12 cellular contexts compared by ENCODE assay signal in the genomic region with DNA sequence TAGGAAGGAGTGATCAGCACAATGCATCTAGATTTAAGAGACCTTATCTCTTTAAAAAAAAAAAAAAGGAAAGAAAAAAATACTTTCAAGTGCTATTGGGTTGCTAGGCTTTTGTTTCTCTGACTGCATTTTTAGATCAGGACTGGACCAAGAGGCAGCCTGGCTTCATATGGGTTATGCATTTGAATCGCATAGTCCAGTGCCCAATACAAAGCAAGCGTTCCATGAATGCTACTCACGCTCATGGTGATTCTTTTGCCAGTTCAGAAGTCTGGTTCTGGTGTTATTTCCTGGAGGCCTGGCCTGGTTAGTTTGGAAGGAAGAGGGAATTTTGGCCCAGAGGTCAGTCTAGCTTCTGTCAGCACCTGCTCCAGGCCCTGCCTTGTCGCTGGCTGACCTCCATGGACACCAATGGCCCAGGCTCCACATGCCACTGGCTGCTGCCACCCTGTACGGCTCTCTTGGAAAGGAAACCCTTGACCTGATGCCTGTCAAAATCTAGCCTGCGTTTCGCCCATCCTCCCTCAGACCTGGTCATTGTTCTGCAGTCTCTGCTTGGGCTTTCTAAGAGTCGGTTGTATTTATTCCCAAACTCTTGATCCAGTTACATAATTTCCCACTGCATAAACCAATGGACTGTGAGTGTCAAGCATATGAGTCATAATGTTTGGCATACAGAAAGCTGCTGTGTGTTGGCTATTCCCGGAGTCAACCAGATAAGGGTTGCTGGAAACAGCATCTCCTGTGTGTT.
DNase-seq lines count a peak whose midpoint lies in the region; ATAC-seq and TF ChIP-seq lines count a peak whose summit lies in the region.
"Had no signal": no experiment of that assay in that cellular context is flagged by ENCODE, and none has a peak within 500 bp of the region (broad histone marks: within the 10 kb centered on the region; RNA-seq: fewer than 3 reads in every experiment).

No MANE protein-coding gene starts in this region.

- H3K9me3 Mint-ChIP-seq in stimulated activated memory B cell treated with anti-CD40 and anti-IgM and Interleukin-4, amounts not matched to agents 10 μg/mL and 1 μg/mL and 100 μg/mL, for 72 hours: no peaks in the 10 kb centered on the region

- no peak overlapping the region for H3K27ac ChIP-seq in left lung
- no peak overlapping the region for H3K27ac ChIP-seq in upper lobe of left lung
- H3K27ac ChIP-seq: SK-N-MC had no signal

- intact Hi-C loops in left lung (cut with DNase I): no loop called here

- peak in 1 of 4 donors; percentile 77 for TF ChIP-seq EP300 in upper lobe of left lung (IDR thresholded peaks at IDR 0.05)

- TF ChIP-seq CTCF in choroid plexus epithelial cell (conservative IDR thresholded peaks at IDR 0.05; ENCODE audit: low read depth, low read length) (no peak), left lung (IDR thresholded peaks at IDR 0.05) (no peak), upper lobe of left lung (IDR thresholded peaks at IDR 0.05) (no peak)

- no peaks in the 10 kb centered on the region for H3K27me3 ChIP-seq in left lung
- no peaks in the 10 kb centered on the region for H3K27me3 ChIP-seq in upper lobe of left lung

- peak; percentile 1 for DNase-seq in HPDE6-E6E7 (ENCODE audit: extremely low spot score)
- DNase-seq in choroid plexus epithelial cell (ENCODE audit: low read depth): peak; percentile 17
- no peak for DNase-seq in left lung
- peak; percentile 18 to 56 for DNase-seq in upper lobe of left lung
- DNase-seq: activated CD4-positive, alpha-beta T cell treated with anti-CD3 and anti-CD28 coated beads, Interleukin-2, amount 50 U/mL, for 4 hours; NCI-H2107; stimulated activated naive B cell treated with anti-CD40 and anti-IgM and Interleukin-4, amounts not matched to agents 10 μg/mL and 1 μg/mL and 100 μg/mL, for 72 hours had no signal

- H3K36me3 Mint-ChIP-seq in stimulated activated memory B cell treated with anti-CD40 and anti-IgM and Interleukin-4, amounts not matched to agents 10 μg/mL and 1 μg/mL and 100 μg/mL, for 72 hours: no peaks in the 10 kb centered on the region
- H3K36me3 Mint-ChIP-seq: stimulated activated naive B cell treated with anti-CD40 and anti-IgM and Interleukin-4, amounts not matched to agents 10 μg/mL and 1 μg/mL and 100 μg/mL, for 72 hours had no signal

- H3K4me1 Mint-ChIP-seq in stimulated activated memory B cell treated with anti-CD40 and anti-IgM and Interleukin-4, amounts not matched to agents 10 μg/mL and 1 μg/mL and 100 μg/mL, for 72 hours: no peaks in the 10 kb centered on the region
- H3K4me1 Mint-ChIP-seq: stimulated activated naive B cell treated with anti-CD40 and anti-IgM and Interleukin-4, amounts not matched to agents 10 μg/mL and 1 μg/mL and 100 μg/mL, for 72 hours had no signal

- H3K27ac Mint-ChIP-seq in stimulated activated memory B cell treated with anti-CD40 and anti-IgM and Interleukin-4, amounts not matched to agents 10 μg/mL and 1 μg/mL and 100 μg/mL, for 72 hours: no peak overlapping the region
- H3K27ac Mint-ChIP-seq: activated naive CD8-positive, alpha-beta T cell; stimulated activated naive B cell treated with anti-CD40 and anti-IgM and Interleukin-4, amounts not matched to agents 10 μg/mL and 1 μg/mL and 100 μg/mL, for 72 hours had no signal

- peaks cover 3 to 7% of the 10 kb centered on the region in 2 donors for H3K4me1 ChIP-seq in left lung
- peaks cover 0 to 11% (median 5%) of the 10 kb centered on the region in 4 donors for H3K4me1 ChIP-seq in upper lobe of left lung

- peaks cover 9% of the 10 kb centered on the region for H3K27me3 Mint-ChIP-seq in stimulated activated memory B cell treated with anti-CD40 and anti-IgM and Interleukin-4, amounts not matched to agents 10 μg/mL and 1 μg/mL and 100 μg/mL, for 72 hours

- H3K4me3 Mint-ChIP-seq in stimulated activated memory B cell treated with anti-CD40 and anti-IgM and Interleukin-4, amounts not matched to agents 10 μg/mL and 1 μg/mL and 100 μg/mL, for 72 hours: no peak overlapping the region
- H3K4me3 Mint-ChIP-seq: activated naive CD8-positive, alpha-beta T cell; stimulated activated naive B cell treated with anti-CD40 and anti-IgM and Interleukin-4, amounts not matched to agents 10 μg/mL and 1 μg/mL and 100 μg/mL, for 72 hours had no signal

- H3K36me3 ChIP-seq in left lung (no peaks in the 10 kb centered on the region), upper lobe of left lung (no peaks in the 10 kb centered on the region)

- H3K4me3 ChIP-seq in choroid plexus epithelial cell (ENCODE audit: low read depth, low read length) (no peak overlapping the region), left lung (no peak overlapping the region), upper lobe of left lung (no peak overlapping the region)
- H3K4me3 ChIP-seq: SK-N-MC had no signal

- H3K9me3 ChIP-seq in left lung (peaks cover 0 to 8% of the 10 kb centered on the region in 2 donors), upper lobe of left lung (peaks cover 0 to 3% (median 0%) of the 10 kb centered on the region in 4 donors)

- 66 to 73% methylated on average over 9 of the region's 9 CpGs for WGBS in upper lobe of left lung, 2 donors

- no peak for TF ChIP-seq POLR2A in upper lobe of left lung (IDR thresholded peaks at IDR 0.05)

- ATAC-seq in left lung (peak; percentile 96), upper lobe of left lung (ENCODE audit: low FRiP score in 2 of 2) (peak; percentile 84 to 88), GM21786 (IDR thresholded peaks at IDR 0.05; ENCODE audit: unreplicated experiment) (no peak), HG03354 (IDR thresholded peaks at IDR 0.05; ENCODE audit: poor library complexity, severe bottlenecking, unreplicated experiment) (no peak)
- ATAC-seq in stimulated activated memory B cell treated with anti-CD40 and anti-IgM and Interleukin-4, amounts not matched to agents 10 μg/mL and 1 μg/mL and 100 μg/mL, for 72 hours: no peak
- ATAC-seq: stimulated activated naive B cell treated with anti-CD40 and anti-IgM and Interleukin-4, amounts not matched to agents 10 μg/mL and 1 μg/mL and 100 μg/mL, for 72 hours had no signal

Comparison
In these comparisons a context has a peak if more than half of its experiments do, and no peak if none do; other contexts are left out.
1. DNase-seq: peak in HPDE6-E6E7 (single experiment), choroid plexus epithelial cell (single experiment) and upper lobe of left lung (2 of 2); none in left lung (0 of 2).
2. ATAC-seq: peak in left lung (single experiment) and upper lobe of left lung (2 of 2); none in GM21786 (single experiment), HG03354 (single experiment) and stimulated activated memory B cell treated with anti-CD40 and anti-IgM and Interleukin-4, amounts not matched to agents 10 μg/mL and 1 μg/mL and 100 μg/mL, for 72 hours (single experiment).